ENCODE assay signal across 20 cellular contexts in genomic region chr11:107293677-107294344, GRCh38.
DNase-seq lines count a peak whose midpoint lies in the region; TF ChIP-seq lines count a peak whose summit lies in the region.
"Had no signal": no experiment of that assay in that cellular context is flagged by ENCODE, and none has a peak within 500 bp of the region (broad histone marks: within the 10 kb centered on the region; RNA-seq: fewer than 3 reads in every experiment).

No MANE protein-coding gene starts in this region.

- H3K27me3 Mint-ChIP-seq in endothelial cell (ENCODE audit: unreplicated experiment) = peaks cover 4% of the 10 kb centered on the region
- H3K27me3 Mint-ChIP-seq: activated CD4-positive, alpha-beta T cell treated with anti-CD3 and anti-CD28 coated beads, Interleukin-2, amount 10 ng/mL, durations not matched to agents 24 days and 14 days; activated naive CD8-positive, alpha-beta T cell treated with anti-CD3 and anti-CD28 coated beads, Interleukin-2, amount 50 U/mL, for 24 hours; T-cell had no signal

- TF ChIP-seq CTCF in endothelial cell (IDR thresholded peaks at IDR 0.05; ENCODE audit: unreplicated experiment) (no peak), GM10248 (IDR thresholded peaks at IDR 0.05; ENCODE audit: control extremely low read depth, extremely low read depth, low read depth, missing control alignments) (no peak)

- POLR2A ChIA-PET in GM10248 (lab: Yijun Ruan, JAX) = no interaction called here

- CTCF ChIA-PET in GM10248 (lab: Yijun Ruan, JAX) = no interaction called here

- no peaks in the 10 kb centered on the region for H3K4me1 Mint-ChIP-seq in endothelial cell (ENCODE audit: unreplicated experiment)
- H3K4me1 Mint-ChIP-seq: activated CD4-positive, alpha-beta T cell treated with anti-CD3 and anti-CD28 coated beads, Interleukin-2, amount 10 ng/mL, durations not matched to agents 24 days and 14 days; activated naive CD8-positive, alpha-beta T cell treated with anti-CD3 and anti-CD28 coated beads, Interleukin-2, amount 50 U/mL, for 24 hours; T-cell had no signal

- H3K36me3 Mint-ChIP-seq in endothelial cell (ENCODE audit: low read depth, unreplicated experiment) = peaks cover 21% of the 10 kb centered on the region

- no peak overlapping the region for H3K27ac Mint-ChIP-seq in endothelial cell (ENCODE audit: unreplicated experiment)
- H3K27ac Mint-ChIP-seq: activated CD4-positive, alpha-beta T cell treated with anti-CD3 and anti-CD28 coated beads, Interleukin-2, amount 10 ng/mL, durations not matched to agents 24 days and 14 days; activated naive CD8-positive, alpha-beta T cell treated with anti-CD3 and anti-CD28 coated beads, Interleukin-2, amount 50 U/mL, for 24 hours; T-cell had no signal

- DNase-seq in NCI-H748 (lab: John Stamatoyannopoulos, UW; ENCODE audit: unreplicated experiment) = peak; percentile 67
- DNase-seq in NCI-H748 treated with DMSO at 0.1 percent for 48 hours (lab: John Stamatoyannopoulos, UW) = no peak
- DNase-seq in NCI-H2227 (lab: John Stamatoyannopoulos, UW; ENCODE audit: unreplicated experiment) = peak; percentile 55
- no peak for DNase-seq in endothelial cell (ENCODE audit: low spot score)
- peak; percentile 10 for DNase-seq in renal cortical epithelial cell (ENCODE audit: low read depth)
- DNase-seq in activated CD8-positive, alpha-beta memory T cell treated with anti-CD3 and anti-CD28 coated beads, Interleukin-2, amount 50 U/mL, for 4 hours = no peak
- DNase-seq in GM10248 (ENCODE audit: extremely low spot score) = no peak
- DNase-seq in NCI-H146 treated with DMSO at 0.1 percent for 48 hours (lab: John Stamatoyannopoulos, UW; ENCODE audit: unreplicated experiment) = no peak
- DNase-seq: activated CD4-positive, alpha-beta T cell treated with anti-CD3 and anti-CD28 coated beads, Interleukin-2, amount 10 ng/mL, durations not matched to agents 24 days and 14 days; activated effector memory CD4-positive, alpha-beta T cell treated with Interleukin-2 at 50 U/mL for 16 hours; activated naive CD8-positive, alpha-beta T cell treated with anti-CD3 and anti-CD28 coated beads, Interleukin-2, amount 50 U/mL, for 24 hours; C1 segment of cervical spinal cord; IMR-90; kidney; mammary epithelial cell; NCI-H1694 treated with DMSO at 0.1 percent for 48 hours; pancreas; PC-3; stimulated activated CD4-positive, alpha-beta T cell treated with anti-CD3 and anti-CD28 coated beads, Interleukin-15, amount 100 ng/mL, for 24 hours; T-cell had no signal

- no peaks in the 10 kb centered on the region for H3K9me3 Mint-ChIP-seq in endothelial cell (ENCODE audit: unreplicated experiment)

- peak overlapping the region; percentile 42 for H3K4me3 Mint-ChIP-seq in endothelial cell (ENCODE audit: unreplicated experiment)
- H3K4me3 Mint-ChIP-seq: activated CD4-positive, alpha-beta T cell treated with anti-CD3 and anti-CD28 coated beads, Interleukin-2, amount 10 ng/mL, durations not matched to agents 24 days and 14 days; activated naive CD8-positive, alpha-beta T cell treated with anti-CD3 and anti-CD28 coated beads, Interleukin-2, amount 50 U/mL, for 24 hours; T-cell had no signal

Comparison
In these comparisons a context has a peak if more than half of its experiments do, and no peak if none do; other contexts are left out.
1. DNase-seq: peak in NCI-H748 (single experiment), NCI-H2227 (single experiment) and renal cortical epithelial cell (single experiment); none in NCI-H748 treated with DMSO at 0.1 percent for 48 hours (single experiment), endothelial cell (single experiment), activated CD8-positive, alpha-beta memory T cell treated with anti-CD3 and anti-CD28 coated beads, Interleukin-2, amount 50 U/mL, for 4 hours (single experiment), GM10248 (single experiment) and NCI-H146 treated with DMSO at 0.1 percent for 48 hours (single experiment).